In genomic region chr9:118059520-118060278, GRCh38 we compare ENCODE assay signal across 12 cellular contexts.
DNase-seq lines count a peak whose midpoint lies in the region; ATAC-seq and TF ChIP-seq lines count a peak whose summit lies in the region.
"Had no signal": no experiment of that assay in that cellular context is flagged by ENCODE, and none has a peak within 500 bp of the region (broad histone marks: within the 10 kb centered on the region; RNA-seq: fewer than 3 reads in every experiment).

No MANE protein-coding gene starts in this region.

- peaks cover 3% of the 10 kb centered on the region for H3K9me3 Mint-ChIP-seq in activated CD8-positive, alpha-beta memory T cell treated with anti-CD3 and anti-CD28 coated beads, Interleukin-2, amount 10 ng/mL, durations not matched to agents 7 days and 5 days (ENCODE audit: low read depth)
- peaks cover 13% of the 10 kb centered on the region for H3K9me3 Mint-ChIP-seq in natural killer cell treated with Interleukin-12 subunit alpha and Interleukin-12 subunit beta and Interleukin-15 and Interleukin-18, amount 100 ng/mL, for 72 hours

- CTCF ChIA-PET in activated CD8-positive, alpha-beta memory T cell treated with anti-CD3 and anti-CD28 coated beads, Interleukin-2, amount 10 ng/mL, durations not matched to agents 7 days and 5 days (lab: Charles Lee) = no interaction called here

- no peak overlapping the region for H3K27ac Mint-ChIP-seq in activated CD8-positive, alpha-beta memory T cell treated with anti-CD3 and anti-CD28 coated beads, Interleukin-2, amount 10 ng/mL, durations not matched to agents 7 days and 5 days
- no peak overlapping the region for H3K27ac Mint-ChIP-seq in natural killer cell treated with Interleukin-12 subunit alpha and Interleukin-12 subunit beta and Interleukin-15 and Interleukin-18, amount 100 ng/mL, for 72 hours
- H3K27ac Mint-ChIP-seq: activated T-helper 17 cell treated with anti-CD3 and anti-CD28 coated beads, Interleukin-2, amount 50 U/mL, for 72 hours; CD4-positive, CD25-positive, alpha-beta regulatory T cell had no signal

- no peak overlapping the region for H3K9ac ChIP-seq in NT2/D1 (ENCODE audit: insufficient read length, low read depth)

- H3K36me3 Mint-ChIP-seq in activated CD8-positive, alpha-beta memory T cell treated with anti-CD3 and anti-CD28 coated beads, Interleukin-2, amount 10 ng/mL, durations not matched to agents 7 days and 5 days = no peaks in the 10 kb centered on the region
- H3K36me3 Mint-ChIP-seq in natural killer cell treated with Interleukin-12 subunit alpha and Interleukin-12 subunit beta and Interleukin-15 and Interleukin-18, amount 100 ng/mL, for 72 hours = no peaks in the 10 kb centered on the region
- H3K36me3 Mint-ChIP-seq: CD4-positive, CD25-positive, alpha-beta regulatory T cell had no signal

- H3K27me3 Mint-ChIP-seq in activated CD8-positive, alpha-beta memory T cell treated with anti-CD3 and anti-CD28 coated beads, Interleukin-2, amount 10 ng/mL, durations not matched to agents 7 days and 5 days = no peaks in the 10 kb centered on the region
- no peaks in the 10 kb centered on the region for H3K27me3 Mint-ChIP-seq in natural killer cell treated with Interleukin-12 subunit alpha and Interleukin-12 subunit beta and Interleukin-15 and Interleukin-18, amount 100 ng/mL, for 72 hours
- H3K27me3 Mint-ChIP-seq: CD4-positive, CD25-positive, alpha-beta regulatory T cell had no signal

- ATAC-seq in activated CD8-positive, alpha-beta memory T cell treated with anti-CD3 and anti-CD28 coated beads, Interleukin-2, amount 10 ng/mL, durations not matched to agents 7 days and 5 days = no peak
- no peak for ATAC-seq in GM19395 (IDR thresholded peaks at IDR 0.05; ENCODE audit: unreplicated experiment)
- no peak for ATAC-seq in natural killer cell treated with Interleukin-12 subunit alpha and Interleukin-12 subunit beta and Interleukin-15 and Interleukin-18, amount 100 ng/mL, for 72 hours
- ATAC-seq: activated T-helper 17 cell treated with anti-CD3 and anti-CD28 coated beads, Interleukin-2, amount 50 U/mL, for 72 hours; Panc1 had no signal

- peak; percentile 40 for DNase-seq in activated CD8-positive, alpha-beta memory T cell treated with anti-CD3 and anti-CD28 coated beads, Interleukin-2, amount 10 ng/mL, durations not matched to agents 7 days and 5 days
- DNase-seq in activated CD8-positive, alpha-beta memory T cell treated with anti-CD3 and anti-CD28 coated beads, Interleukin-2, amount 50 U/mL, for 48 hours = no peak
- DNase-seq in NT2/D1 (ENCODE audit: low read depth, low spot score) (peak; percentile 22), epithelial cell of proximal tubule (ENCODE audit: low read depth) (peak; percentile 2), renal cortical epithelial cell (ENCODE audit: low read depth) (peak; percentile 36), SW 1271 (lab: John Stamatoyannopoulos, UW) (no peak)
- no peak for DNase-seq in natural killer cell treated with Interleukin-12 subunit alpha and Interleukin-12 subunit beta and Interleukin-15 and Interleukin-18, amount 100 ng/mL, for 72 hours (ENCODE audit: low spot score)

- no peak overlapping the region for H3K4me3 Mint-ChIP-seq in activated CD8-positive, alpha-beta memory T cell treated with anti-CD3 and anti-CD28 coated beads, Interleukin-2, amount 10 ng/mL, durations not matched to agents 7 days and 5 days
- H3K4me3 Mint-ChIP-seq in natural killer cell treated with Interleukin-12 subunit alpha and Interleukin-12 subunit beta and Interleukin-15 and Interleukin-18, amount 100 ng/mL, for 72 hours = no peak overlapping the region
- H3K4me3 Mint-ChIP-seq: activated T-helper 17 cell treated with anti-CD3 and anti-CD28 coated beads, Interleukin-2, amount 50 U/mL, for 72 hours; CD4-positive, CD25-positive, alpha-beta regulatory T cell had no signal

- H3K4me1 ChIP-seq in NT2/D1 (ENCODE audit: insufficient read depth, insufficient read length) = no peaks in the 10 kb centered on the region

- no peaks in the 10 kb centered on the region for H3K9me3 ChIP-seq in NT2/D1 (ENCODE audit: insufficient read depth, low read length)
- H3K9me3 ChIP-seq: thoracic aorta had no signal

- H3K36me3 ChIP-seq in NT2/D1 (ENCODE audit: insufficient read depth, insufficient read length, low read length) = no peaks in the 10 kb centered on the region
- H3K36me3 ChIP-seq: thoracic aorta had no signal

- no peaks in the 10 kb centered on the region for H3K27me3 ChIP-seq in NT2/D1 (ENCODE audit: insufficient read depth, insufficient read length)

- no peaks in the 10 kb centered on the region for H3K4me1 Mint-ChIP-seq in activated CD8-positive, alpha-beta memory T cell treated with anti-CD3 and anti-CD28 coated beads, Interleukin-2, amount 10 ng/mL, durations not matched to agents 7 days and 5 days
- H3K4me1 Mint-ChIP-seq in natural killer cell treated with Interleukin-12 subunit alpha and Interleukin-12 subunit beta and Interleukin-15 and Interleukin-18, amount 100 ng/mL, for 72 hours (ENCODE audit: low read depth in 2 of 2) = no peaks in the 10 kb centered on the region
- H3K4me1 Mint-ChIP-seq: activated T-helper 17 cell treated with anti-CD3 and anti-CD28 coated beads, Interleukin-2, amount 50 U/mL, for 72 hours; CD4-positive, CD25-positive, alpha-beta regulatory T cell had no signal

- TF ChIP-seq CTCF in epithelial cell of proximal tubule (conservative IDR thresholded peaks at IDR 0.05; ENCODE audit: low read depth, low read length) = no peak

- H3K4me3 ChIP-seq in NT2/D1 (ENCODE audit: insufficient read length, low read depth) (no peak overlapping the region), epithelial cell of proximal tubule (ENCODE audit: low read depth, low read length) (no peak overlapping the region)
- H3K4me3 ChIP-seq: thoracic aorta had no signal

Comparison
In these comparisons a context has a peak if more than half of its experiments do, and no peak if none do; other contexts are left out.
1. DNase-seq: peak in activated CD8-positive, alpha-beta memory T cell treated with anti-CD3 and anti-CD28 coated beads, Interleukin-2, amount 10 ng/mL, durations not matched to agents 7 days and 5 days (single experiment), NT2/D1 (single experiment), epithelial cell of proximal tubule (single experiment) and renal cortical epithelial cell (single experiment); none in activated CD8-positive, alpha-beta memory T cell treated with anti-CD3 and anti-CD28 coated beads, Interleukin-2, amount 50 U/mL, for 48 hours (single experiment), natural killer cell treated with Interleukin-12 subunit alpha and Interleukin-12 subunit beta and Interleukin-15 and Interleukin-18, amount 100 ng/mL, for 72 hours (single experiment) and SW 1271 (0 of 2).